8 cellular contexts compared by ENCODE assay signal in the genomic region with DNA sequence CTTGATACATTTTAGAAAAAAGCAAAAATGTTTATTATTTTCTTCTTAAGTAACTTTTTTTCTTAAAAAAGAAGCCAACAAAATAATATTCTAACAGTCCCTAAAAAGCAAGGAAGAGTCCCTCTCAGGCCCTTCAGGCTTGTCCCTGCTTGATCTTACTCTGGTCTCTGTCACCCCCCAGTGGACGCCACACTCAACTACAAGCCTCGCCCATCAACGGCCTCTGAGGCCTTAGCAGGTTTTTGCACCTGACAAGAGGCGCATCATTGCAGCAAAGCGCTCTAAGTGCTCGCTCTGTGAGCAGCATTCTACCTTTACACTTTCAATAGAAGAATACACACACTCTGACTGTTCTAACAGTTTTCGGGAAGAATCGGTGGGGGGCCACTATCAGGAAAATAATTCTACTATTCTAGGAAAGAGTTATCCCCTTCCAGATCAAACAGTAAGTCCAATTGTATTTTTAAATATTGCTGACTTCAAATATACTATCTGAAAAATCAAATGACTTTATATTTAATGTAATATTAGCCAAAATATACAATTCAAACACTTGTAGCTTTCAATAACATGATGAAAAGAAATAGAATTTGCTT.
DNase-seq lines count a peak whose midpoint lies in the region; ATAC-seq, FAIRE-seq and TF ChIP-seq lines count a peak whose summit lies in the region.

No MANE protein-coding gene starts in this region.

- ATAC-seq in HCT116, result peak; percentile 96
- ATAC-seq in central memory CD8-positive, alpha-beta T cell (replicated peaks; ENCODE audit: extremely low read depth, poor library complexity, severe bottlenecking), result no peak
- ATAC-seq in HepG2, result peak; percentile 97
- ATAC-seq in GM21526 (IDR thresholded peaks at IDR 0.05; ENCODE audit: low FRiP score, unreplicated experiment), result no peak

- H2AFZ ChIP-seq in HCT116 (ENCODE audit: low read depth, low read length, poor library complexity, severe bottlenecking), result no peak overlapping the region
- H2AFZ ChIP-seq in HepG2 (ENCODE audit: low read length), result no peak overlapping the region

- no TSS peak for BruUV-seq in HCT116 (replicated peaks; lab: Mats Ljungman, UMichigan)
- no TSS peak for BruUV-seq in HepG2 (replicated peaks; lab: Mats Ljungman, UMichigan)

- H3K27ac Mint-ChIP-seq in central memory CD8-positive, alpha-beta T cell (ENCODE audit: low read depth), result no peak overlapping the region

- H3K27me3 Mint-ChIP-seq in central memory CD8-positive, alpha-beta T cell, result no peaks in the 10 kb centered on the region

- H3K4me1 ChIP-seq in HCT116 (ENCODE audit: control insufficient read depth in 1 of 2, insufficient read depth in 2 of 2, low read length in 2 of 2) (no peaks in the 10 kb centered on the region), HepG2 (ENCODE audit: insufficient read depth, low read length) (no peaks in the 10 kb centered on the region)

- TF ChIP-seq EP300 in HepG2 (IDR thresholded peaks at IDR 0.05; ENCODE audit: low read depth in 2 of 2, low read length in 2 of 2), result no peak
- TF ChIP-seq EP300 in HepG2 (CRISPR knock-in tag; IDR thresholded peaks at IDR 0.05; ENCODE audit: borderline replicate concordance), result no peak

- H4K20me1 ChIP-seq in HCT116 (ENCODE audit: insufficient read depth) (0 out of 2 replicates have a peak, but pooled peaks cover 3% of the 10 kb centered on the region), HepG2 (ENCODE audit: insufficient read depth, low read length) (peaks cover 2% of the 10 kb centered on the region; the same call in 1 of the 2 replicates)

- intact Hi-C loops in HCT116 (cut with micrococcal nuclease) (loop anchor here (1.0 to 2.0 kb wide), 2 partner anchors 48 to 201 kb away; no protein-coding TSS in a partner anchor), HepG2 (cut with micrococcal nuclease; ENCODE audit: unreplicated experiment) (loop anchor here (1.0 kb wide), 2 partner anchors 38 to 48 kb away; no protein-coding TSS in a partner anchor)

- RAD21 ChIA-PET in HCT116 (lab: Charles Lee; ENCODE audit: low non-redundant PET in 1 of 2, low total read pairs in 2 of 2, uncharacterized antibody in 2 of 2, unreplicated experiment in 2 of 2), result no interaction called here

- TF ChIP-seq RAD21 in HCT116 (IDR thresholded peaks at IDR 0.05; ENCODE audit: low read depth) (peak; percentile 70), HepG2 (CRISPR knock-in tag; IDR thresholded peaks at IDR 0.05) (peak; percentile 65)

- no peak overlapping the region for H3K27ac ChIP-seq in HCT116 (ENCODE audit: low read depth, low read length)
- H3K27ac ChIP-seq in HepG2 (ENCODE audit: extremely low read length, insufficient read depth, low read length), result no peak overlapping the region

- H3K9me3 Mint-ChIP-seq in central memory CD8-positive, alpha-beta T cell, result no peaks in the 10 kb centered on the region

- CTCF ChIA-PET in HCT116 (lab: Charles Lee), result no interaction called here
- CTCF ChIA-PET in HepG2 (lab: Yijun Ruan, JAX; ENCODE audit: low intra/inter-chr PET ratio, low total read pairs), result interaction anchor here (1.0 to 1.5 kb wide), 3 partner anchors 38 to 286 kb away, joined by 3 to 7 read pairs (median 4); no protein-coding TSS in a partner anchor

- TF ChIP-seq CTCF in GM10266 (IDR thresholded peaks at IDR 0.05; ENCODE audit: control insufficient read depth, insufficient read depth, low read depth, missing control alignments), result peak; percentile 90
- TF ChIP-seq CTCF in HCT116 (IDR thresholded peaks at IDR 0.05 in 2 of 3, conservative IDR thresholded peaks at IDR 0.05 in 1 of 3; ENCODE audit: borderline replicate concordance in 1 of 3, insufficient read depth in 1 of 3, low read depth in 2 of 3, low read length in 2 of 3), result peak; percentile 45 to 83 (median 82); a peak in 5 of 6 replicates
- peak; percentile 85 for TF ChIP-seq CTCF in HepG2 (CRISPR knock-in tag; IDR thresholded peaks at IDR 0.05)

- WGBS in HepG2 (ENCODE audit: low lambda C conversion rate), result 53% methylated on average over 8 of the region's 8 CpGs

- H3K4me2 ChIP-seq in HCT116 (ENCODE audit: low read length) (no peak overlapping the region), HepG2 (ENCODE audit: low read depth, low read length) (no peak overlapping the region)

- peaks cover 2% of the 10 kb centered on the region for H3K36me3 Mint-ChIP-seq in central memory CD8-positive, alpha-beta T cell (ENCODE audit: insufficient read depth)

- FAIRE-seq in HepG2 (lab: Jason Lieb, UNC), result no peak

- H3K27me3 ChIP-seq in HCT116 (ENCODE audit: insufficient read depth, low read length) (no peaks in the 10 kb centered on the region), HepG2 (ENCODE audit: control insufficient read depth in 1 of 2, insufficient read depth in 2 of 2, low read length in 2 of 2) (no peaks in the 10 kb centered on the region)

- DNase-seq in GM10266 (ENCODE audit: extremely low spot score) (peak; percentile 75), HCT116 (ENCODE audit: low read depth, low spot score) (peak; percentile 37), NCI-H1694 (lab: John Stamatoyannopoulos, UW) (peak; percentile 31), HepG2 (ENCODE audit: low spot score) (peak; percentile 44)
- peak; percentile 78 for DNase-seq in activated CD4-positive, CD25-positive, alpha-beta regulatory T cell treated with anti-CD3 and anti-CD28 coated beads, Interleukin-2, amount 50 U/mL, for 72 hours
- DNase-seq in central memory CD8-positive, alpha-beta T cell (ENCODE audit: low spot score in 2 of 2), result peak; percentile 48 to 60
- DNase-seq in stimulated activated CD4-positive, alpha-beta T cell treated with anti-CD3 and anti-CD28 coated beads, TNF-alpha, amount 100 ng/mL, for 4 hours (ENCODE audit: low read depth in 3 of 3), result peak; percentile 45 to 51 (median 45)

- H3K9me3 ChIP-seq in HCT116 (ENCODE audit: control insufficient read depth in 1 of 2, insufficient read depth in 1 of 2, low read depth in 1 of 2, low read length in 2 of 2) (no peaks in the 10 kb centered on the region), HepG2 (ENCODE audit: low read length) (no peaks in the 10 kb centered on the region)

- in situ Hi-C loops in HepG2 (cut with HindIII; ENCODE audit: extremely low pct_ligation_motif_present, low pct_unique_long_range_greater_than_20kb), result no loop called here

- no peaks in the 10 kb centered on the region for H3K9me2 ChIP-seq in HCT116 (ENCODE audit: insufficient read depth)

- H3K9ac ChIP-seq in HCT116 (ENCODE audit: low read length) (no peak overlapping the region), HepG2 (ENCODE audit: insufficient read depth, low read depth, low read length) (no peak overlapping the region)

- H3K36me3 ChIP-seq in HCT116 (ENCODE audit: control insufficient read depth in 1 of 2, insufficient read depth in 2 of 2, low read length in 2 of 2), result peaks cover 0 to 3% of the 10 kb centered on the region in 2 experiments; a peak in 1 of 4 replicates
- H3K36me3 ChIP-seq in HepG2 (replicated peaks in 1 of 2; ENCODE audit: control insufficient read depth in 1 of 2, insufficient read depth in 2 of 2, low read length in 2 of 2), result peaks cover 9 to 41% of the 10 kb centered on the region in 2 experiments

- no peaks in the 10 kb centered on the region for H3K79me2 ChIP-seq in HCT116 (ENCODE audit: insufficient read depth, low read length)
- no peaks in the 10 kb centered on the region for H3K79me2 ChIP-seq in HepG2 (ENCODE audit: insufficient read depth, low read length)

- H3K4me3 Mint-ChIP-seq in central memory CD8-positive, alpha-beta T cell, result no peak overlapping the region

- POLR2A ChIA-PET in HCT116 (lab: Charles Lee), result no interaction called here
- POLR2A ChIA-PET in HepG2 (lab: Yijun Ruan, JAX), result no interaction called here

- no peaks in the 10 kb centered on the region for H3K4me1 Mint-ChIP-seq in central memory CD8-positive, alpha-beta T cell

- TF ChIP-seq POLR2A in HCT116 (IDR thresholded peaks at IDR 0.05; ENCODE audit: borderline replicate concordance, extremely low read depth, insufficient read depth, insufficient read length) (no peak), HepG2 (IDR thresholded peaks at IDR 0.05; ENCODE audit: insufficient read depth in 1 of 2, low read depth in 2 of 2, low read length in 2 of 2) (no peak)

- no peak overlapping the region for H3K4me3 ChIP-seq in HCT116 (replicated peaks in 1 of 2; ENCODE audit: low read depth in 1 of 2, low read length in 2 of 2)
- no peak overlapping the region for H3K4me3 ChIP-seq in HepG2 (replicated peaks in 1 of 3; ENCODE audit: insufficient read depth in 1 of 3, low read depth in 2 of 3, low read length in 3 of 3)

TF ChIP-seq in HCT116, 20 proteins besides CTCF, POLR2A, EP300 and RAD21:
- no peak for TF ChIP-seq EZH2phosphoT487 (IDR thresholded peaks at IDR 0.05; ENCODE audit: borderline replicate concordance)
- TF ChIP-seq ELF1 (IDR thresholded peaks at IDR 0.05; ENCODE audit: borderline replicate concordance, low read depth), result no peak
- TF ChIP-seq CEBPB (IDR thresholded peaks at IDR 0.05; ENCODE audit: low read depth), result no peak
- TF ChIP-seq CBX3 (IDR thresholded peaks at IDR 0.05; ENCODE audit: low read depth), result no peak

TF ChIP-seq in HepG2, 621 proteins besides CTCF, POLR2A, EP300 and RAD21 (continues in another document):
- TF ChIP-seq RBM22 (optimal IDR thresholded peaks at IDR 0.05; ENCODE audit: low read length), result peak; percentile 76
- TF ChIP-seq, protein P1, sequence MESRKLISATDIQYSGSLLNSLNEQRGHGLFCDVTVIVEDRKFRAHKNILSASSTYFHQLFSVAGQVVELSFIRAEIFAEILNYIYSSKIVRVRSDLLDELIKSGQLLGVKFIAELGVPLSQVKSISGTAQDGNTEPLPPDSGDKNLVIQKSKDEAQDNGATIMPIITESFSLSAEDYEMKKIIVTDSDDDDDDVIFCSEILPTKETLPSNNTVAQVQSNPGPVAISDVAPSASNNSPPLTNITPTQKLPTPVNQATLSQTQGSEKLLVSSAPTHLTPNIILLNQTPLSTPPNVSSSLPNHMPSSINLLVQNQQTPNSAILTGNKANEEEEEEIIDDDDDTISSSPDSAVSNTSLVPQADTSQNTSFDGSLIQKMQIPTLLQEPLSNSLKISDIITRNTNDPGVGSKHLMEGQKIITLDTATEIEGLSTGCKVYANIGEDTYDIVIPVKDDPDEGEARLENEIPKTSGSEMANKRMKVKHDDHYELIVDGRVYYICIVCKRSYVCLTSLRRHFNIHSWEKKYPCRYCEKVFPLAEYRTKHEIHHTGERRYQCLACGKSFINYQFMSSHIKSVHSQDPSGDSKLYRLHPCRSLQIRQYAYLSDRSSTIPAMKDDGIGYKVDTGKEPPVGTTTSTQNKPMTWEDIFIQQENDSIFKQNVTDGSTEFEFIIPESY (CRISPR knock-in tag; IDR thresholded peaks at IDR 0.05), result peak; percentile 89
- peak; percentile 78 for TF ChIP-seq STAG1 (CRISPR knock-in tag; IDR thresholded peaks at IDR 0.05)
- no peak for TF ChIP-seq ZNF629 (CRISPR knock-in tag; conservative IDR thresholded peaks at IDR 0.05)
- TF ChIP-seq, protein P2, sequence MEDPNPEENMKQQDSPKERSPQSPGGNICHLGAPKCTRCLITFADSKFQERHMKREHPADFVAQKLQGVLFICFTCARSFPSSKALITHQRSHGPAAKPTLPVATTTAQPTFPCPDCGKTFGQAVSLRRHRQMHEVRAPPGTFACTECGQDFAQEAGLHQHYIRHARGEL (CRISPR knock-in tag; IDR thresholded peaks at IDR 0.05), result 0 out of 2 replicates have a peak, but pooled peaks have one; percentile 32
- no peak for TF ChIP-seq NCOA5 (CRISPR knock-in tag; IDR thresholded peaks at IDR 0.05)
- no peak for TF ChIP-seq ARNT (IDR thresholded peaks at IDR 0.05)
- no peak for TF ChIP-seq ZSCAN21 (CRISPR knock-in tag; IDR thresholded peaks at IDR 0.05; ENCODE audit: borderline replicate concordance)

Comparison
In these comparisons a context has a peak if more than half of its experiments do, and no peak if none do; other contexts are left out.
1. ATAC-seq: peak in HCT116 (single experiment) and HepG2 (single experiment); none in central memory CD8-positive, alpha-beta T cell (single experiment) and GM21526 (single experiment).
2. Peak in every context shown above with its lines, with median percentiles within 50 percentile points of each other: DNase-seq and CTCF ChIP-seq.